8 cellular contexts compared by ENCODE assay signal in genomic region chr2:75403991-75404428, GRCh38.
A peak's percentile ranks its signal among the peaks of the same experiment; 100 is the strongest.
DNase-seq lines count a peak whose midpoint lies in the region; ATAC-seq, FAIRE-seq and TF ChIP-seq lines count a peak whose summit lies in the region.

No MANE protein-coding gene starts in this region.

- peak overlapping the region; percentile 8; the same call in 1 of the 2 replicates for H3K4me2 ChIP-seq in GM12878 (ENCODE audit: control insufficient read depth, insufficient read depth)

- H3K27ac ChIP-seq in GM12878 (ENCODE audit: control insufficient read depth, insufficient read depth) (no peak overlapping the region), testis (no peak overlapping the region)

- H4K20me1 ChIP-seq in GM12878 (ENCODE audit: control insufficient read depth, insufficient read depth), result no peaks in the 10 kb centered on the region

- no peaks in the 10 kb centered on the region for H3K9me3 Mint-ChIP-seq in T-helper 2 cell treated with Interferon-gamma antibody and Interleukin-4, amounts not matched to agents 5 μg/mL and 100 μg/mL, for 36 hours

- POLR2A ChIA-PET in GM12878 (lab: Charles Lee), result no interaction called here

- H3K9ac ChIP-seq in GM12878 (ENCODE audit: control insufficient read depth, insufficient read depth, low read length), result no peak overlapping the region

- in situ Hi-C loops in GM12878 (cut with MboI), result loop anchor here (25.0 kb wide), 1 partner anchor 342 kb away; no protein-coding TSS in a partner anchor

- TF ChIP-seq RAD21 in GM12878 (IDR thresholded peaks at IDR 0.05; ENCODE audit: insufficient read depth, low read depth, low read length), result peak; percentile 90

- SMC1A ChIA-PET in GM12878 (lab: Charles Lee; ENCODE audit: uncharacterized antibody, unreplicated experiment), result interaction anchor here (0.8 to 9.4 kb wide), 19 partner anchors 11 to 360 kb away, joined by 3 to 211 read pairs (median 7); partner anchors contain the start of gene TACR1

- TF ChIP-seq EP300 in GM12878 (IDR thresholded peaks at IDR 0.05; ENCODE audit: borderline replicate concordance in 1 of 2, control insufficient read depth in 1 of 2, low read depth in 2 of 2, low read length in 2 of 2), result no peak

- H3K36me3 ChIP-seq in GM12878 (ENCODE audit: control insufficient read depth in 2 of 2, insufficient read depth in 2 of 2, low read length in 1 of 2) (no peaks in the 10 kb centered on the region; a peak in 1 of 4 replicates), testis (ENCODE audit: low read depth, missing control alignments) (no peaks in the 10 kb centered on the region)

- intact Hi-C loops in GM12878 (cut with micrococcal nuclease; ENCODE audit: unreplicated experiment), result loop anchor here (1.0 to 5.0 kb wide), 9 partner anchors 28 to 485 kb away; partner anchors contain the start of gene TACR1
- intact Hi-C loops in testis (cut with DNase I; ENCODE audit: low total_unique reads), result loop anchor here (5.0 kb wide), 1 partner anchor 492 kb away; no protein-coding TSS in a partner anchor

- DNase-seq in CD1c-positive myeloid dendritic cell (ENCODE audit: extremely low spot score) (peak; percentile 54), NCI-H460 (ENCODE audit: extremely low read depth, low read depth) (peak; percentile 67), GM12878 (ENCODE audit: low read depth, low spot score) (peak; percentile 36), iris pigment epithelial cell (ENCODE audit: low read depth) (peak; percentile 44), testis (no peak)
- DNase-seq in T-helper 2 cell treated with Interferon-gamma antibody and Interleukin-4, amounts not matched to agents 5 μg/mL and 100 μg/mL, for 36 hours (ENCODE audit: low spot score), result no peak

- H3K27me3 Mint-ChIP-seq in T-helper 2 cell treated with Interferon-gamma antibody and Interleukin-4, amounts not matched to agents 5 μg/mL and 100 μg/mL, for 36 hours (ENCODE audit: low read depth), result peaks cover 3% of the 10 kb centered on the region

- 14% methylated on average over 9 of the region's 9 CpGs for WGBS in GM12878 (ENCODE audit: insufficient coverage, insufficient replicate concordance, low lambda C conversion rate, missing lambda C conversion rate)
- 32 to 37% methylated on average over 9 of the region's 9 CpGs for WGBS in testis, 2 donors

- FAIRE-seq in GM12878 (lab: Jason Lieb, UNC), result peak; percentile 61

- no peaks in the 10 kb centered on the region for H3K36me3 Mint-ChIP-seq in T-helper 2 cell treated with Interferon-gamma antibody and Interleukin-4, amounts not matched to agents 5 μg/mL and 100 μg/mL, for 36 hours (ENCODE audit: low read depth)

- H3K4me3 ChIP-seq in GM12878 (no peak overlapping the region), testis (no peak overlapping the region)

- H3K4me1 ChIP-seq in GM12878 (ENCODE audit: control insufficient read depth, insufficient read depth, low read length), result no peaks in the 10 kb centered on the region; the same call in 1 of the 2 replicates
- H3K4me1 ChIP-seq in testis, result no peaks in the 10 kb centered on the region

- H3K79me2 ChIP-seq in GM12878 (ENCODE audit: control insufficient read depth, insufficient read depth, low read length), result peaks cover 1% of the 10 kb centered on the region; the same call in 1 of the 2 replicates

- H3K27ac Mint-ChIP-seq in T-helper 2 cell treated with Interferon-gamma antibody and Interleukin-4, amounts not matched to agents 5 μg/mL and 100 μg/mL, for 36 hours, result no peak overlapping the region

- RAD21 ChIA-PET in GM12878 (lab: Charles Lee; ENCODE audit: unreplicated experiment), result interaction anchor here (0.8 to 6.6 kb wide), 9 partner anchors 11 to 348 kb away, joined by 4 to 147 read pairs (median 6); partner anchors contain the start of gene TACR1

- TF ChIP-seq POLR2A in GM12878 (IDR thresholded peaks at IDR 0.05; ENCODE audit: low read depth, low read length) (no peak), testis (IDR thresholded peaks at IDR 0.05) (no peak)

- no TSS peak for BruUV-seq in GM12878 (replicated peaks; lab: Mats Ljungman, UMichigan)

- peak; percentile 74 for ATAC-seq in GM18858 (IDR thresholded peaks at IDR 0.05; ENCODE audit: unreplicated experiment)
- peak; percentile 85 for ATAC-seq in HG03175 (IDR thresholded peaks at IDR 0.05; ENCODE audit: unreplicated experiment)
- ATAC-seq in GM12878, result peak; percentile 93

- H2AFZ ChIP-seq in GM12878 (ENCODE audit: control insufficient read depth, low read depth, low read length), result no peak overlapping the region

- H3K4me1 Mint-ChIP-seq in T-helper 2 cell treated with Interferon-gamma antibody and Interleukin-4, amounts not matched to agents 5 μg/mL and 100 μg/mL, for 36 hours (ENCODE audit: low read depth), result no peaks in the 10 kb centered on the region

- no peak overlapping the region for H3K4me3 Mint-ChIP-seq in T-helper 2 cell treated with Interferon-gamma antibody and Interleukin-4, amounts not matched to agents 5 μg/mL and 100 μg/mL, for 36 hours

- TF ChIP-seq CTCF in GM12878 (IDR thresholded peaks at IDR 0.05 in 2 of 3, conservative IDR thresholded peaks at IDR 0.05 in 1 of 3; ENCODE audit: control insufficient read depth in 2 of 3, extremely low read depth in 1 of 3, insufficient read depth in 1 of 3, low read depth in 3 of 3, low read length in 3 of 3) (peak; percentile 73 to 85 (median 80)), testis (IDR thresholded peaks at IDR 0.05) (peak; percentile 29 to 68 (median 66))

- CTCF ChIA-PET in GM12878 (lab: Yijun Ruan, JAX), result interaction anchor here (0.7 to 18.4 kb wide), 19 partner anchors 10 to 349 kb away, joined by 3 to 235 read pairs (median 5); partner anchors contain the start of gene TACR1

- no peaks in the 10 kb centered on the region; the same call in 2 of the 3 replicates for H3K9me3 ChIP-seq in GM12878 (replicated peaks; ENCODE audit: control insufficient read depth, insufficient read depth, low read length)
- H3K9me3 ChIP-seq in testis, result no peaks in the 10 kb centered on the region

- H3K27me3 ChIP-seq in GM12878 (replicated peaks in 1 of 2; ENCODE audit: control insufficient read depth in 2 of 2, insufficient read depth in 2 of 2, low read length in 1 of 2) (no peaks in the 10 kb centered on the region), testis (no peaks in the 10 kb centered on the region)

TF ChIP-seq in GM12878, 131 proteins besides CTCF, POLR2A, EP300 and RAD21 (continues in another document):
- 0 out of 2 replicates have a peak, but pooled peaks have one; percentile 54 for TF ChIP-seq CBX5 (IDR thresholded peaks at IDR 0.05; ENCODE audit: low read depth)
- 0 out of 2 replicates have a peak, but pooled peaks have one; percentile 29 for TF ChIP-seq ZNF24 (IDR thresholded peaks at IDR 0.05)
- no peak for TF ChIP-seq BRCA1 (IDR thresholded peaks at IDR 0.05; ENCODE audit: low read depth, low read length)
- TF ChIP-seq SMAD5 (IDR thresholded peaks at IDR 0.05; ENCODE audit: low read depth), result no peak
- TF ChIP-seq STAT3 (IDR thresholded peaks at IDR 0.05; ENCODE audit: low read depth, low read length), result no peak
- TF ChIP-seq, protein P1, sequence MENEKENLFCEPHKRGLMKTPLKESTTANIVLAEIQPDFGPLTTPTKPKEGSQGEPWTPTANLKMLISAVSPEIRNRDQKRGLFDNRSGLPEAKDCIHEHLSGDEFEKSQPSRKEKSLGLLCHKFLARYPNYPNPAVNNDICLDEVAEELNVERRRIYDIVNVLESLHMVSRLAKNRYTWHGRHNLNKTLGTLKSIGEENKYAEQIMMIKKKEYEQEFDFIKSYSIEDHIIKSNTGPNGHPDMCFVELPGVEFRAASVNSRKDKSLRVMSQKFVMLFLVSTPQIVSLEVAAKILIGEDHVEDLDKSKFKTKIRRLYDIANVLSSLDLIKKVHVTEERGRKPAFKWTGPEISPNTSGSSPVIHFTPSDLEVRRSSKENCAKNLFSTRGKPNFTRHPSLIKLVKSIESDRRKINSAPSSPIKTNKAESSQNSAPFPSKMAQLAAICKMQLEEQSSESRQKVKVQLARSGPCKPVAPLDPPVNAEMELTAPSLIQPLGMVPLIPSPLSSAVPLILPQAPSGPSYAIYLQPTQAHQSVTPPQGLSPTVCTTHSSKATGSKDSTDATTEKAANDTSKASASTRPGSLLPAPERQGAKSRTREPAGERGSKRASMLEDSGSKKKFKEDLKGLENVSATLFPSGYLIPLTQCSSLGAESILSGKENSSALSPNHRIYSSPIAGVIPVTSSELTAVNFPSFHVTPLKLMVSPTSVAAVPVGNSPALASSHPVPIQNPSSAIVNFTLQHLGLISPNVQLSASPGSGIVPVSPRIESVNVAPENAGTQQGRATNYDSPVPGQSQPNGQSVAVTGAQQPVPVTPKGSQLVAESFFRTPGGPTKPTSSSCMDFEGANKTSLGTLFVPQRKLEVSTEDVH (IDR thresholded peaks at IDR 0.05; ENCODE audit: low read depth, partially characterized antibody), result no peak
- 0 out of 2 replicates have a peak, but pooled peaks have one; percentile 34 for TF ChIP-seq IRF3 (IDR thresholded peaks at IDR 0.05)
- peak; percentile 14 for TF ChIP-seq MEF2B (IDR thresholded peaks at IDR 0.05; ENCODE audit: partially characterized antibody, poor library complexity, severe bottlenecking)
- peak; percentile 81; the same call in 1 of the 2 replicates for TF ChIP-seq SMC3 (IDR thresholded peaks at IDR 0.05; ENCODE audit: borderline replicate concordance, low read length)
- TF ChIP-seq NR2C2 (IDR thresholded peaks at IDR 0.05; ENCODE audit: borderline replicate concordance, control insufficient read depth, insufficient read length, low read depth), result no peak
- TF ChIP-seq ATF3 (IDR thresholded peaks at IDR 0.05; ENCODE audit: borderline replicate concordance, extremely low read depth, low read depth, low read length), result no peak

Comparison
In these comparisons a context has a peak if more than half of its experiments do, and no peak if none do; other contexts are left out.
1. DNase-seq: peak in CD1c-positive myeloid dendritic cell (single experiment), NCI-H460 (single experiment), GM12878 (single experiment) and iris pigment epithelial cell (single experiment); none in testis (single experiment) and T-helper 2 cell treated with Interferon-gamma antibody and Interleukin-4, amounts not matched to agents 5 μg/mL and 100 μg/mL, for 36 hours (single experiment).
2. Peak in every context shown above with its lines, with median percentiles within 50 percentile points of each other: ATAC-seq.